1 cellular context compared by ENCODE assay signal in genomic region chr15:58257776-58258325, GRCh38.
TF ChIP-seq lines count a peak whose summit lies in the region.

No MANE protein-coding gene starts in this region.

TF ChIP-seq in K562, 482 proteins besides CTCF, POLR2A, EP300 and RAD21 (continued from another document):
- TF ChIP-seq, protein P1, sequence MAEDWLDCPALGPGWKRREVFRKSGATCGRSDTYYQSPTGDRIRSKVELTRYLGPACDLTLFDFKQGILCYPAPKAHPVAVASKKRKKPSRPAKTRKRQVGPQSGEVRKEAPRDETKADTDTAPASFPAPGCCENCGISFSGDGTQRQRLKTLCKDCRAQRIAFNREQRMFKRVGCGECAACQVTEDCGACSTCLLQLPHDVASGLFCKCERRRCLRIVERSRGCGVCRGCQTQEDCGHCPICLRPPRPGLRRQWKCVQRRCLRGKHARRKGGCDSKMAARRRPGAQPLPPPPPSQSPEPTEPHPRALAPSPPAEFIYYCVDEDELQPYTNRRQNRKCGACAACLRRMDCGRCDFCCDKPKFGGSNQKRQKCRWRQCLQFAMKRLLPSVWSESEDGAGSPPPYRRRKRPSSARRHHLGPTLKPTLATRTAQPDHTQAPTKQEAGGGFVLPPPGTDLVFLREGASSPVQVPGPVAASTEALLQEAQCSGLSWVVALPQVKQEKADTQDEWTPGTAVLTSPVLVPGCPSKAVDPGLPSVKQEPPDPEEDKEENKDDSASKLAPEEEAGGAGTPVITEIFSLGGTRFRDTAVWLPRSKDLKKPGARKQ (CRISPR knock-in tag; IDR thresholded peaks at IDR 0.05), result no peak
- no peak for TF ChIP-seq CCAR2 (IDR thresholded peaks at IDR 0.05; ENCODE audit: low read depth, low read length)
- TF ChIP-seq THRB (CRISPR knock-in tag; conservative IDR thresholded peaks at IDR 0.05), result no peak
- TF ChIP-seq ATF6 (CRISPR knock-in tag; IDR thresholded peaks at IDR 0.05), result no peak
- no peak for TF ChIP-seq TAF7 (tag; IDR thresholded peaks at IDR 0.05)
- no peak for TF ChIP-seq ZNF124 (CRISPR knock-in tag; IDR thresholded peaks at IDR 0.05)
- no peak for TF ChIP-seq BHLHE40 (IDR thresholded peaks at IDR 0.05; ENCODE audit: low read length)
TF ChIP-seq in K562: peak in this region for 0.
